In genomic region chr1:85700422-85700821, GRCh38 we compare ENCODE assay signal across 21 cellular contexts. TPM values are rescaled to one million over a fixed set of nuclear protein-coding genes. Genes with fewer than 3 reads are reported as not detected.
DNase-seq lines count a peak whose midpoint lies in the region; ATAC-seq, FAIRE-seq and TF ChIP-seq lines count a peak whose summit lies in the region.
"Had no signal": no experiment of that assay in that cellular context is flagged by ENCODE, and none has a peak within 500 bp of the region (broad histone marks: within the 10 kb centered on the region; RNA-seq: fewer than 3 reads in every experiment).

No MANE protein-coding gene starts in this region.

- H3K4me1 Mint-ChIP-seq in mesothelial cell of epicardium, result peaks cover 3% of the 10 kb centered on the region
- H3K4me1 Mint-ChIP-seq: GM23338 had no signal

- H3K4me1 ChIP-seq in SK-N-SH (ENCODE audit: control insufficient read depth in 1 of 2, insufficient read depth in 2 of 2, low read depth in 1 of 2, low read length in 1 of 2) (no peaks in the 10 kb centered on the region; a peak in 1 of 4 replicates), K562 (replicated peaks in 1 of 2; ENCODE audit: control insufficient read depth in 2 of 2, insufficient read depth in 2 of 2, low read length in 2 of 2) (no peaks in the 10 kb centered on the region), stomach (peaks cover 0 to 18% (median 9%) of the 10 kb centered on the region in 4 donors)
- H3K4me1 ChIP-seq: BLaER1, Caco-2 had no signal

- H3K4me3 ChIP-seq in HFF-Myc (replicated peaks; ENCODE audit: low read depth, low read length) (no peak overlapping the region), SK-N-SH (ENCODE audit: low read depth in 2 of 2, low read length in 1 of 2) (no peak overlapping the region), K562 (no peak overlapping the region), stomach (no peak overlapping the region)
- H3K4me3 ChIP-seq: BLaER1, GM23338, HAP-1 had no signal

- in situ Hi-C loops in K562 (cut with MboI), result no loop called here

- WGBS in SK-N-SH (ENCODE audit: low lambda C conversion rate), result 61% methylated on average over 4 of the region's 4 CpGs
- WGBS in K562 (ENCODE audit: insufficient coverage, low coverage, missing lambda C conversion rate), result 98% methylated on average over 4 of the region's 4 CpGs
- 91 to 99% (median 94%) methylated on average over 4 of the region's 4 CpGs for WGBS in stomach, 5 donors

- no peaks in the 10 kb centered on the region for H3K9me3 ChIP-seq in SK-N-SH
- H3K9me3 ChIP-seq in K562 (replicated peaks; ENCODE audit: control insufficient read depth, insufficient read depth, low read depth, low read length), result no peaks in the 10 kb centered on the region
- H3K9me3 ChIP-seq in stomach, result no peaks in the 10 kb centered on the region
- H3K9me3 ChIP-seq: Caco-2, HAP-1 had no signal

- H3K36me3 ChIP-seq in SK-N-SH (replicated peaks in 1 of 2; ENCODE audit: control insufficient read depth in 1 of 2, insufficient read depth in 2 of 2, low read length in 1 of 2) (peaks cover 70 to 88% of the 10 kb centered on the region in 2 experiments), K562 (ENCODE audit: control insufficient read depth, insufficient read depth, low read length) (peaks cover 76% of the 10 kb centered on the region), stomach (peaks cover 5 to 56% (median 43%) of the 10 kb centered on the region in 4 donors)

- CTCF ChIA-PET in SK-N-SH (lab: Yijun Ruan, JAX), result interaction anchor here (1.7 to 2.7 kb wide), 2 partner anchors 8 to 392 kb away, joined by 4 to 25 read pairs; partner anchors contain the start of gene ZNHIT6
- CTCF ChIA-PET in K562 (lab: Yijun Ruan, JAX; ENCODE audit: low intra/inter-chr PET ratio), result no interaction called here

- H3K27me3 Mint-ChIP-seq in mesothelial cell of epicardium (ENCODE audit: low read depth), result no peaks in the 10 kb centered on the region
- H3K27me3 Mint-ChIP-seq: B cell; CD4-positive, CD25-positive, alpha-beta regulatory T cell had no signal

- intact Hi-C loops in K562 (cut with micrococcal nuclease), result loop anchor here (10.0 kb wide), 1 partner anchor 396 kb away; no protein-coding TSS in a partner anchor
- intact Hi-C loops in stomach (cut with DNase I; ENCODE audit: low total_unique reads), result no loop called here

- H3K79me2 ChIP-seq in SK-N-SH (ENCODE audit: insufficient read depth) (peaks cover 65% of the 10 kb centered on the region), K562 (ENCODE audit: control insufficient read depth, insufficient read depth, low read length) (peaks cover 31% of the 10 kb centered on the region)

- peak; percentile 37 for FAIRE-seq in K562 (lab: Jason Lieb, UNC)
- FAIRE-seq: GM12892, GM19239, H54 had no signal

- H3K27ac ChIP-seq in SK-N-SH (ENCODE audit: low read depth in 2 of 2, low read length in 1 of 2), result peak overlapping the region; percentile 43 to 58; a peak in 3 of 4 replicates
- H3K27ac ChIP-seq in K562 (ENCODE audit: extremely low read depth, low read depth, low read length), result no peak overlapping the region
- H3K27ac ChIP-seq in stomach, result no peak overlapping the region
- H3K27ac ChIP-seq: BLaER1, C4-2B had no signal

- BruUV-seq in K562 (replicated peaks; lab: Mats Ljungman, UMichigan), result no TSS peak

- POLR2A ChIA-PET in SK-N-SH (lab: Yijun Ruan, JAX) (no interaction called here), K562 (lab: Yijun Ruan, JAX) (interaction anchor here (1.6 kb wide), 1 partner anchor 10 kb away, joined by 4 read pairs; no protein-coding TSS in a partner anchor)

- TF ChIP-seq CTCF in HFF-Myc (IDR thresholded peaks at IDR 0.05; ENCODE audit: low read depth, low read length, missing control alignments) (no peak), SK-N-SH (IDR thresholded peaks at IDR 0.05) (no peak), K562 (IDR thresholded peaks at IDR 0.05 in 2 of 3, conservative IDR thresholded peaks at IDR 0.05 in 1 of 3; ENCODE audit: insufficient read depth in 2 of 3, low read depth in 1 of 3, low read length in 3 of 3) (no peak), mesothelial cell of epicardium (IDR thresholded peaks at IDR 0.05; ENCODE audit: unreplicated experiment) (no peak), stomach (IDR thresholded peaks at IDR 0.05) (no peak)

- H3K4me3 Mint-ChIP-seq in mesothelial cell of epicardium, result no peak overlapping the region
- H3K4me3 Mint-ChIP-seq: B cell; CD4-positive, CD25-positive, alpha-beta regulatory T cell; CD8-positive, alpha-beta T cell; GM23338 had no signal

- DNase-seq in HFF-Myc (ENCODE audit: extremely low read depth, low read depth), result peak; percentile 2
- DNase-seq in SK-N-SH, result no peak
- DNase-seq in K562 (ENCODE audit: extremely low read depth in 1 of 4, low spot score in 3 of 4), result no peak
- no peak for DNase-seq in mesothelial cell of epicardium (ENCODE audit: low spot score in 2 of 2, unreplicated experiment in 2 of 2)
- no peak for DNase-seq in T-helper 2 cell
- no peak for DNase-seq in stomach
- DNase-seq in stimulated activated CD8-positive, alpha-beta memory T cell treated with anti-CD3 and anti-CD28 coated beads, Interleukin-4, amount 100 ng/mL, for 48 hours, result no peak
- DNase-seq in GOT3 (lab: John Stamatoyannopoulos, UW), result no peak
- DNase-seq: Caco-2; CD4-positive, CD25-positive, alpha-beta regulatory T cell; CD8-positive, alpha-beta T cell; DMS153; DND-41 had no signal

- H3K4me2 ChIP-seq in SK-N-SH (no peak overlapping the region), K562 (ENCODE audit: insufficient read depth, low read length) (no peak overlapping the region)
- H3K4me2 ChIP-seq: BLaER1, GM23338 had no signal

- peak overlapping the region; percentile 25 for H3K27ac Mint-ChIP-seq in mesothelial cell of epicardium
- H3K27ac Mint-ChIP-seq: B cell; CD8-positive, alpha-beta T cell; GM23338 had no signal

- H3K9ac ChIP-seq in SK-N-SH (no peak overlapping the region), K562 (ENCODE audit: insufficient read depth in 1 of 2, low read depth in 2 of 2, low read length in 2 of 2) (no peak overlapping the region)
- H3K9ac ChIP-seq: BLaER1 had no signal

- H4K20me1 ChIP-seq in SK-N-SH (ENCODE audit: insufficient read depth) (no peaks in the 10 kb centered on the region), K562 (replicated peaks; ENCODE audit: control insufficient read depth, insufficient read depth, low read length) (no peaks in the 10 kb centered on the region)

- no peak for ATAC-seq in K562
- ATAC-seq: CD8-positive, alpha-beta T cell; GM23338 had no signal

- H3K36me3 Mint-ChIP-seq in mesothelial cell of epicardium, result peaks cover 39% of the 10 kb centered on the region

- TF ChIP-seq EP300 in SK-N-SH (IDR thresholded peaks at IDR 0.05; ENCODE audit: borderline replicate concordance in 1 of 2, low read depth in 1 of 2, low read length in 1 of 2), result no peak
- no peak for TF ChIP-seq EP300 in K562 (IDR thresholded peaks at IDR 0.05; ENCODE audit: low read length)
- TF ChIP-seq EP300 in stomach (IDR thresholded peaks at IDR 0.05), result no peak

- H3F3A ChIP-seq in SK-N-SH (replicated peaks; ENCODE audit: insufficient read depth), result peaks cover 7% of the 10 kb centered on the region

- no peak for TF ChIP-seq RAD21 in SK-N-SH (IDR thresholded peaks at IDR 0.05; ENCODE audit: low read length)
- no peak for TF ChIP-seq RAD21 in K562 (CRISPR knock-in tag; conservative IDR thresholded peaks at IDR 0.05 in 1 of 2, IDR thresholded peaks at IDR 0.05 in 1 of 2)

- TF ChIP-seq POLR2A in K562 (conservative IDR thresholded peaks at IDR 0.05), result no peak
- no peak for TF ChIP-seq POLR2A in stomach (IDR thresholded peaks at IDR 0.05)

- H3K9me3 Mint-ChIP-seq in mesothelial cell of epicardium, result peaks cover 5% of the 10 kb centered on the region
- H3K9me3 Mint-ChIP-seq: CD8-positive, alpha-beta T cell; GM23338 had no signal

- H3K9me2 ChIP-seq in SK-N-SH, result no peaks in the 10 kb centered on the region

- H2AFZ ChIP-seq in SK-N-SH (ENCODE audit: low read depth) (no peak overlapping the region), K562 (ENCODE audit: low read depth, low read length) (no peak overlapping the region)
- H2AFZ ChIP-seq: GM23338 had no signal

- H3K9me1 ChIP-seq in K562 (ENCODE audit: control insufficient read depth, insufficient read depth, low read length), result no peaks in the 10 kb centered on the region

- no peaks in the 10 kb centered on the region for H3K27me3 ChIP-seq in SK-N-SH (ENCODE audit: insufficient read depth)
- H3K27me3 ChIP-seq in K562 (ENCODE audit: control insufficient read depth in 2 of 2, insufficient read depth in 2 of 2, low read length in 2 of 2), result no peaks in the 10 kb centered on the region
- no peaks in the 10 kb centered on the region for H3K27me3 ChIP-seq in stomach
- H3K27me3 ChIP-seq: BLaER1 had no signal

RNA-seq across cellular contexts. Expression of gene ZNHIT6, which starts 7.8 kb away (rescaled TPM):
- 7.7 and 10.1 TPM in 2 replicates for polyA plus RNA-seq in SK-N-SH (2012; rRNA removed)
- polyA plus RNA-seq in SK-N-SH (2012; cell fraction: cytosol; rRNA removed), result 11.5 and 16.9 TPM in 2 replicates
- polyA plus RNA-seq in SK-N-SH (2012; cell fraction: nucleus; rRNA removed), result 4.1 and 9.0 TPM in 2 replicates
- 4.5 and 21.9 TPM in 2 replicates for total RNA-seq in K562 (2011; cell fraction: chromatin; rRNA removed; ENCODE audit: low replicate concordance)
- 2.3 and 4.6 TPM in 2 replicates for total RNA-seq in K562 (2011; cell fraction: nucleolus; rRNA removed)
- 10.4 and 21.5 TPM in 2 replicates for total RNA-seq in K562 (2011; cell fraction: nucleoplasm; rRNA removed)
- total RNA-seq in K562 (2014; rRNA removed), result 16.2 and 18.4 TPM in 2 replicates
- 28.6 and 31.0 TPM in 2 replicates for total RNA-seq in K562 (2014; rRNA removed; fragmentation: Illumina TruSeq; extraction: Trizol)
- 26.5 and 30.6 TPM in 2 replicates for total RNA-seq in K562 (2015; rRNA removed; fragmentation: Illumina TruSeq; extraction: Trizol)
- 18.4 and 21.1 TPM in 2 replicates for total RNA-seq in K562 (2021)
- 12.2 and 17.4 TPM in 2 replicates for polyA plus RNA-seq in K562 (2011; rRNA removed)
- polyA plus RNA-seq in K562 (2011; cell fraction: cytosol; rRNA removed), result 5.0 and 9.3 TPM in 2 replicates
- 7.6 and 9.5 TPM in 2 replicates for polyA plus RNA-seq in K562 (2011; cell fraction: nucleus; rRNA removed)
- 16.1 and 29.0 TPM in 2 replicates for polyA plus RNA-seq in K562 (2012)
- polyA plus RNA-seq in K562 (2014; fragmentation: Illumina TruSeq; extraction: Trizol), result 32.0 and 37.6 TPM in 2 replicates
- polyA plus RNA-seq in K562 (2014; fragmentation: Nextera tagmentation; extraction: Ambion mirVana), result 10 to 100 TPM; 15.4 to 21.7 TPM
- polyA plus RNA-seq in K562 (2014; rRNA removed), result 27.8 and 29.7 TPM in 2 replicates
- 17.5 and 18.9 TPM in 2 replicates for polyA minus RNA-seq in K562 (2011; rRNA and poly(A)+ RNA removed)
- 5.1 and 6.6 TPM in 2 replicates for polyA minus RNA-seq in K562 (2011; cell fraction: cytosol; rRNA and poly(A)+ RNA removed)
- 6.7 and 9.3 TPM in 2 replicates for polyA minus RNA-seq in K562 (2011; cell fraction: nucleus; rRNA and poly(A)+ RNA removed)
- total RNA-seq in mesothelial cell of epicardium, result 20.0 to 21.6 TPM (median 20.2 TPM) in 3 replicates
- 10 to 100 TPM in 3 of 5 donors, 1 to 10 TPM in 2; 6.7 to 12.3 (median 10.4) TPM for total RNA-seq in stomach
- polyA plus RNA-seq in stomach, result 1 to 10 TPM; 5.6 to 9.2 (median 8.3) TPM

Comparison
In these comparisons a context has a peak if more than half of its experiments do, and no peak if none do; other contexts are left out.
1. H3K27ac ChIP-seq: peak in SK-N-SH (2 of 2); none in K562 (single experiment) and stomach (0 of 5).